Comparison of ENCODE assay signal across 16 cellular contexts in the genomic region with DNA sequence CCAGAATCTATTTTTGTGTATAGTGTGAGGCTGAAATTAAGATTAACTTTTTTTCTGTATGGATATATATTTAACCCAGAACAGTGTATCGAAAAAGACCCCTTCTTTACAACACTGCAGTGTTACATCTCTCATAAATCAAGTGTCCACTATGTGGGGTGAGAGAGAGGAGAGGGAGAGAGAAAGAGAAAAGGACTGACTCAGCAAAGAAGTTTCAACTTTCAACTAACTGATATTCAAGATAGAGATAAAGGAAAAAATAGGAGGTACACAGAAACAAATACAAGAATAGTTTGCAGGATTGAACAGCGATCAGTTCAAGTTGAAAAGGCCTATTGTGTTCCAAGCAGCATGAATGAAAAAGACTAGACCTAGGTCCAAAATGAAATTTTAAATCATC.
DNase-seq lines count a peak whose midpoint lies in the region; ATAC-seq, FAIRE-seq and TF ChIP-seq lines count a peak whose summit lies in the region.
"Had no signal": no experiment of that assay in that cellular context is flagged by ENCODE, and none has a peak within 500 bp of the region (broad histone marks: within the 10 kb centered on the region; RNA-seq: fewer than 3 reads in every experiment).

No MANE protein-coding gene starts in this region.

- H2AFZ ChIP-seq in HepG2 (ENCODE audit: low read length) (no peak overlapping the region), PC-3 (ENCODE audit: low read length) (no peak overlapping the region)

- H3K4me3 ChIP-seq in HepG2 (replicated peaks in 1 of 3; ENCODE audit: insufficient read depth in 1 of 3, low read depth in 2 of 3, low read length in 3 of 3) (no peak overlapping the region), right lobe of liver (no peak overlapping the region), PC-3 (ENCODE audit: low read length) (no peak overlapping the region), mesendoderm (ENCODE audit: low read length) (no peak overlapping the region)
- H3K4me3 ChIP-seq: BLaER1 treated with 17β-estradiol and CSF1 and Interleukin-3, amounts not matched to agents 10 nM and 100 nM had no signal

- H3K9me2 ChIP-seq in PC-3 (replicated peaks; ENCODE audit: low read length) = no peaks in the 10 kb centered on the region

- CTCF ChIA-PET in HepG2 (lab: Yijun Ruan, JAX; ENCODE audit: low intra/inter-chr PET ratio, low total read pairs) (no interaction called here), PC-3 (lab: Charles Lee) (no interaction called here)

- no peak overlapping the region for H3K18ac ChIP-seq in mesendoderm (ENCODE audit: low read length)

- no peak overlapping the region for H2AK5ac ChIP-seq in mesendoderm (ENCODE audit: low read length)

- H3K27ac ChIP-seq in HepG2 (ENCODE audit: extremely low read length, insufficient read depth, low read length) (no peak overlapping the region), right lobe of liver (no peak overlapping the region), PC-3 (ENCODE audit: low read length) (no peak overlapping the region), mesendoderm (ENCODE audit: low read depth, low read length) (no peak overlapping the region)
- H3K27ac ChIP-seq: BLaER1 treated with 17β-estradiol and CSF1 and Interleukin-3, amounts not matched to agents 10 nM and 100 nM had no signal

- H3K4me2 ChIP-seq in HepG2 (ENCODE audit: low read depth, low read length) (no peak overlapping the region), PC-3 (ENCODE audit: low read length) (no peak overlapping the region), mesendoderm (ENCODE audit: low read length) (no peak overlapping the region)
- H3K4me2 ChIP-seq: BLaER1 treated with 17β-estradiol and CSF1 and Interleukin-3, amounts not matched to agents 10 nM and 100 nM had no signal

- H4K20me1 ChIP-seq in HepG2 (ENCODE audit: insufficient read depth, low read length) (no peaks in the 10 kb centered on the region), PC-3 (ENCODE audit: low read length) (no peaks in the 10 kb centered on the region)
- H4K20me1 ChIP-seq: BLaER1 treated with 17β-estradiol and CSF1 and Interleukin-3, amounts not matched to agents 10 nM and 100 nM had no signal

- TF ChIP-seq EP300 in HepG2 (IDR thresholded peaks at IDR 0.05; ENCODE audit: low read depth in 2 of 2, low read length in 2 of 2) = no peak
- no peak for TF ChIP-seq EP300 in HepG2 (CRISPR knock-in tag; IDR thresholded peaks at IDR 0.05; ENCODE audit: borderline replicate concordance)

- no peak for TF ChIP-seq POLR2A in HepG2 (IDR thresholded peaks at IDR 0.05; ENCODE audit: insufficient read depth in 1 of 2, low read depth in 2 of 2, low read length in 2 of 2)
- TF ChIP-seq POLR2A in right lobe of liver (IDR thresholded peaks at IDR 0.05) = no peak

- 1% methylated on average over 2 of the region's 2 CpGs for WGBS in HepG2 (ENCODE audit: low lambda C conversion rate)
- 47% methylated on average over 2 of the region's 2 CpGs for WGBS in right lobe of liver (ENCODE audit: insufficient coverage, low coverage, low lambda C conversion rate, missing lambda C conversion rate)
- WGBS in mesendoderm (ENCODE audit: extremely low coverage, insufficient coverage, low lambda C conversion rate) = no CpG with 5 or more reads among the region's 2 CpGs

- H3K27me3 ChIP-seq in HepG2 (ENCODE audit: control insufficient read depth in 1 of 2, insufficient read depth in 2 of 2, low read length in 2 of 2) (no peaks in the 10 kb centered on the region; a peak in 1 of 5 replicates), right lobe of liver (no peaks in the 10 kb centered on the region), PC-3 (ENCODE audit: low read length) (no peaks in the 10 kb centered on the region), mesendoderm (ENCODE audit: insufficient read depth, low read length, poor library complexity) (no peaks in the 10 kb centered on the region)
- H3K27me3 ChIP-seq: BLaER1 treated with 17β-estradiol and CSF1 and Interleukin-3, amounts not matched to agents 10 nM and 100 nM had no signal

- H3K79me1 ChIP-seq in mesendoderm (ENCODE audit: low read length) = no peaks in the 10 kb centered on the region

- H3K36me3 ChIP-seq in HepG2 (replicated peaks in 1 of 2; ENCODE audit: control insufficient read depth in 1 of 2, insufficient read depth in 2 of 2, low read length in 2 of 2) = no peaks in the 10 kb centered on the region
- no peaks in the 10 kb centered on the region for H3K36me3 ChIP-seq in right lobe of liver
- no peaks in the 10 kb centered on the region for H3K36me3 ChIP-seq in PC-3 (ENCODE audit: low read depth, low read length)
- no peaks in the 10 kb centered on the region for H3K36me3 ChIP-seq in mesendoderm (ENCODE audit: control insufficient read depth, insufficient read depth, low read length)
- H3K36me3 ChIP-seq: BLaER1 treated with 17β-estradiol and CSF1 and Interleukin-3, amounts not matched to agents 10 nM and 100 nM had no signal

- H4K5ac ChIP-seq in mesendoderm (ENCODE audit: low read length) = no peak overlapping the region

- H3K79me2 ChIP-seq in HepG2 (ENCODE audit: insufficient read depth, low read length) (no peaks in the 10 kb centered on the region), PC-3 (ENCODE audit: low read length) (no peaks in the 10 kb centered on the region), mesendoderm (ENCODE audit: control insufficient read depth, insufficient read depth, low read length) (no peaks in the 10 kb centered on the region)

- H2BK5ac ChIP-seq in mesendoderm (ENCODE audit: low read length) = no peak overlapping the region

- no peak overlapping the region for H3K23ac ChIP-seq in mesendoderm (ENCODE audit: low read length)

- TF ChIP-seq RAD21 in HepG2 (CRISPR knock-in tag; IDR thresholded peaks at IDR 0.05) = no peak

- peaks cover 6% of the 10 kb centered on the region for H3F3A ChIP-seq in PC-3 (ENCODE audit: low read length, unreplicated experiment)

- POLR2A ChIA-PET in HepG2 (lab: Yijun Ruan, JAX) = no interaction called here
- POLR2A ChIA-PET in PC-3 (lab: Charles Lee; ENCODE audit: unreplicated experiment) = no interaction called here

- no TSS peak for BruUV-seq in HepG2 (replicated peaks; lab: Mats Ljungman, UMichigan)
- no TSS peak for BruUV-seq in PC-3 (replicated peaks; lab: Mats Ljungman, UMichigan)

- no peak overlapping the region for H3K9ac ChIP-seq in HepG2 (ENCODE audit: insufficient read depth, low read depth, low read length)
- no peak overlapping the region for H3K9ac ChIP-seq in PC-3 (ENCODE audit: low read length)
- no peak overlapping the region for H3K9ac ChIP-seq in mesendoderm (ENCODE audit: low read length)
- H3K9ac ChIP-seq: BLaER1 treated with 17β-estradiol and CSF1 and Interleukin-3, amounts not matched to agents 10 nM and 100 nM had no signal

- no peak for FAIRE-seq in HepG2 (lab: Jason Lieb, UNC)
- FAIRE-seq: GM19239 had no signal

- H3K4me1 ChIP-seq in HepG2 (ENCODE audit: insufficient read depth, low read length) (no peaks in the 10 kb centered on the region), right lobe of liver (no peaks in the 10 kb centered on the region), PC-3 (ENCODE audit: insufficient read depth, low read length) (peaks cover 22% of the 10 kb centered on the region), mesendoderm (ENCODE audit: control insufficient read depth, low read depth, low read length) (no peaks in the 10 kb centered on the region)
- H3K4me1 ChIP-seq: BLaER1 treated with 17β-estradiol and CSF1 and Interleukin-3, amounts not matched to agents 10 nM and 100 nM had no signal

- no peak for TF ChIP-seq CTCF in HepG2 (CRISPR knock-in tag; IDR thresholded peaks at IDR 0.05)
- no peak for TF ChIP-seq CTCF in right lobe of liver (IDR thresholded peaks at IDR 0.05)
- TF ChIP-seq CTCF in PC-3 (conservative IDR thresholded peaks at IDR 0.05; ENCODE audit: low read depth, low read length) = peak; percentile 15; the same call in 1 of the 2 replicates

- no peak overlapping the region for H4K8ac ChIP-seq in mesendoderm (ENCODE audit: low read depth, low read length)

- DNase-seq in HepG2 (ENCODE audit: low spot score) = no peak
- DNase-seq in right lobe of liver = no peak
- DNase-seq in PC-3 = no peak
- peak; percentile 9 for DNase-seq in mesendoderm
- no peak for DNase-seq in H4 (ENCODE audit: low spot score)
- DNase-seq in NCI-H2081 treated with DMSO at 0.1 percent for 48 hours (lab: John Stamatoyannopoulos, UW) = no peak
- no peak for DNase-seq in KBM-7
- DNase-seq: 8988T; ACHN; CD4-positive, CD25-positive, alpha-beta regulatory T cell; GF-D8; GOT3; HCEC 1CT had no signal

- ATAC-seq in HepG2 (no peak), right lobe of liver (no peak), PC-3 (no peak), GM19397 (IDR thresholded peaks at IDR 0.05; ENCODE audit: unreplicated experiment) (no peak)

- H3K9me3 ChIP-seq in HepG2 (ENCODE audit: low read length) = no peaks in the 10 kb centered on the region
- H3K9me3 ChIP-seq in right lobe of liver = no peaks in the 10 kb centered on the region
- H3K9me3 ChIP-seq in PC-3 (ENCODE audit: low read length) = no peaks in the 10 kb centered on the region
- H3K9me3 ChIP-seq: BLaER1 treated with 17β-estradiol and CSF1 and Interleukin-3, amounts not matched to agents 10 nM and 100 nM had no signal

- intact Hi-C loops in HepG2 (cut with micrococcal nuclease; ENCODE audit: unreplicated experiment) = no loop called here
- intact Hi-C loops in right lobe of liver (cut with DNase I) = no loop called here
- intact Hi-C loops in PC-3 (cut with micrococcal nuclease) = no loop called here

- no peak overlapping the region for H2BK120ac ChIP-seq in mesendoderm (ENCODE audit: low read depth, low read length)

- no peak overlapping the region for H2BK15ac ChIP-seq in mesendoderm (replicated peaks; ENCODE audit: low read depth)

- in situ Hi-C loops in HepG2 (cut with HindIII; ENCODE audit: extremely low pct_ligation_motif_present, low pct_unique_long_range_greater_than_20kb) = no loop called here
- in situ Hi-C loops in KBM-7 (cut with MboI; ENCODE audit: low pct_unique_long_range_greater_than_20kb, low sequenced_read_pairs) = no loop called here

- H3K4ac ChIP-seq in mesendoderm (ENCODE audit: low read depth, low read length) = no peak overlapping the region

- H3K56ac ChIP-seq in mesendoderm (ENCODE audit: low read length) = no peak overlapping the region

TF ChIP-seq in HepG2, 621 proteins besides CTCF, POLR2A, EP300 and RAD21 (continues in another document):
- TF ChIP-seq MAFF (IDR thresholded peaks at IDR 0.05; ENCODE audit: low read depth, low read length) (peak; percentile 75), MAFK (conservative IDR thresholded peaks at IDR 0.05 in 1 of 2, IDR thresholded peaks at IDR 0.05 in 1 of 2; ENCODE audit: low read length in 2 of 2) (peak; percentile 54 to 88; a peak in 3 of 4 replicates), ZNF335 (CRISPR knock-in tag; IDR thresholded peaks at IDR 0.05) (no peak), NR3C1 (CRISPR knock-in tag; IDR thresholded peaks at IDR 0.05) (no peak), ZNF101 (CRISPR knock-in tag; IDR thresholded peaks at IDR 0.05; ENCODE audit: borderline replicate concordance, low read depth) (no peak), FOSL1 (CRISPR knock-in tag; IDR thresholded peaks at IDR 0.05; ENCODE audit: borderline replicate concordance) (no peak)
